In genomic region chr18:56851774-56852173, GRCh38 we compare ENCODE assay signal across 13 cellular contexts.
DNase-seq lines count a peak whose midpoint lies in the region; ATAC-seq and TF ChIP-seq lines count a peak whose summit lies in the region.
"Had no signal": no experiment of that assay in that cellular context is flagged by ENCODE, and none has a peak within 500 bp of the region (broad histone marks: within the 10 kb centered on the region; RNA-seq: fewer than 3 reads in every experiment).

No MANE protein-coding gene starts in this region.

- intact Hi-C loops in sigmoid colon (cut with DNase I) = no loop called here

- no peak for TF ChIP-seq POLR2A in sigmoid colon (IDR thresholded peaks at IDR 0.05)

- no peaks in the 10 kb centered on the region for H3K4me1 ChIP-seq in sigmoid colon
- H3K4me1 ChIP-seq: Caco-2, left ventricle myocardium inferior had no signal

- no peak overlapping the region for H3K4me3 ChIP-seq in sigmoid colon
- H3K4me3 ChIP-seq: cardiac muscle cell, GM23248, left ventricle myocardium inferior had no signal

- no peak for TF ChIP-seq CTCF in sigmoid colon (IDR thresholded peaks at IDR 0.05)

- H3K9me3 ChIP-seq in sigmoid colon = no peaks in the 10 kb centered on the region
- H3K9me3 ChIP-seq: Caco-2 had no signal

- no peak overlapping the region for H3K27ac ChIP-seq in sigmoid colon
- H3K27ac ChIP-seq: cardiac muscle cell, GM23248, left ventricle myocardium inferior had no signal

- ATAC-seq in GM18867 (IDR thresholded peaks at IDR 0.05; ENCODE audit: unreplicated experiment) (peak; percentile 95), GM21619 (IDR thresholded peaks at IDR 0.05; ENCODE audit: unreplicated experiment) (peak; percentile 89), HG03175 (IDR thresholded peaks at IDR 0.05; ENCODE audit: unreplicated experiment) (peak; percentile 89)

- H3K27me3 ChIP-seq in sigmoid colon = no peaks in the 10 kb centered on the region
- H3K27me3 ChIP-seq: cardiac muscle cell had no signal

- peak; percentile 75 for DNase-seq in SIG-M5 treated with dmso at 0.1 percent for 504 hours (lab: John Stamatoyannopoulos, UW; ENCODE audit: unreplicated experiment)
- no peak for DNase-seq in sigmoid colon
- DNase-seq in DMS 273 treated with DMSO at 0.1 percent for 48 hours (lab: John Stamatoyannopoulos, UW) = no peak
- no peak for DNase-seq in NCI-H1092 (lab: John Stamatoyannopoulos, UW)
- no peak for DNase-seq in NCI-H146 (lab: John Stamatoyannopoulos, UW)
- DNase-seq: activated T-cell treated with anti-CD3 and anti-CD28 coated beads, Interleukin-2, amount 50 U/mL, for 24 hours; Caco-2; GM23248; left ventricle myocardium inferior had no signal

- H3K36me3 ChIP-seq in sigmoid colon = no peaks in the 10 kb centered on the region
- H3K36me3 ChIP-seq: cardiac muscle cell had no signal

- TF ChIP-seq EP300 in sigmoid colon (IDR thresholded peaks at IDR 0.05) = no peak

- WGBS in sigmoid colon, 2 donors = 34 to 56% methylated on average over 1 of the region's 1 CpG
